8 cellular contexts compared by ENCODE assay signal in genomic region chr6:136791296-136792065, GRCh38. TPM values are rescaled to one million over a fixed set of nuclear protein-coding genes. Genes with fewer than 3 reads are reported as not detected.
A peak's percentile ranks its signal among the peaks of the same experiment; 100 is the strongest.
DNase-seq lines count a peak whose midpoint lies in the region; ATAC-seq lines count a peak whose summit lies in the region.

No MANE protein-coding gene starts in this region.

- ATAC-seq in GM19467 (IDR thresholded peaks at IDR 0.05; ENCODE audit: unreplicated experiment), result peak; percentile 37
- peak; percentile 27 to 28 for ATAC-seq in activated naive CD4-positive, alpha-beta T cell treated with anti-CD3 and anti-CD28 coated beads, Interleukin-2, amount 50 U/mL, for 72 hours

- peak overlapping the region; percentile 15; the same call in 1 of the 2 replicates for H3K27ac ChIP-seq in SJSA1

- peaks cover 13% of the 10 kb centered on the region for H3K36me3 ChIP-seq in SJSA1

- no peaks in the 10 kb centered on the region for H3K9me3 Mint-ChIP-seq in activated naive CD4-positive, alpha-beta T cell treated with anti-CD3 and anti-CD28 coated beads, Interleukin-2, amount 50 U/mL, for 72 hours

- peaks cover 0 to 10% of the 10 kb centered on the region in 2 donors for H3K36me3 Mint-ChIP-seq in activated naive CD4-positive, alpha-beta T cell treated with anti-CD3 and anti-CD28 coated beads, Interleukin-2, amount 50 U/mL, for 72 hours

- H3K27me3 ChIP-seq in SJSA1 (replicated peaks), result no peaks in the 10 kb centered on the region

- intact Hi-C loops in cardiac septum (cut with DNase I), result loop anchor here (2.0 to 5.0 kb wide), 2 partner anchors 79 to 209 kb away; no protein-coding TSS in a partner anchor

- peaks cover 49% of the 10 kb centered on the region for H3K4me1 ChIP-seq in SJSA1 (replicated peaks)

- H3K27ac Mint-ChIP-seq in activated naive CD4-positive, alpha-beta T cell treated with anti-CD3 and anti-CD28 coated beads, Interleukin-2, amount 50 U/mL, for 72 hours, result peak overlapping the region; percentile 56 to 88

- H3K4me3 ChIP-seq in SJSA1, result peak overlapping the region; percentile 76

- H3K9me3 ChIP-seq in SJSA1 (replicated peaks), result no peaks in the 10 kb centered on the region

- DNase-seq in DMS114 treated with DMSO at 0.1 percent for 48 hours (lab: John Stamatoyannopoulos, UW; ENCODE audit: unreplicated experiment) (peak; percentile 1), HK-2 (ENCODE audit: unreplicated experiment) (peak; percentile 49), SJSA1 (ENCODE audit: low read depth in 1 of 2, low spot score in 2 of 2) (peak; percentile 53 to 60), cardiac septum (ENCODE audit: low spot score) (peak; percentile 91), pons (ENCODE audit: low spot score) (peak; percentile 40), GM19240 (ENCODE audit: insufficient read length, low spot score) (no peak)
- DNase-seq in activated naive CD4-positive, alpha-beta T cell treated with anti-CD3 and anti-CD28 coated beads, Interleukin-2, amount 50 U/mL, for 72 hours (ENCODE audit: low spot score in 2 of 2), result peak; percentile 52 to 65

RNA-seq across cellular contexts. Expression of gene MAP3K5, which starts 0.8 kb away (rescaled TPM):
- total RNA-seq in SJSA1 (2014; rRNA removed; shearing (Covaris generic)), result 8.3 and 10.7 TPM in 2 replicates
- total RNA-seq in activated naive CD4-positive, alpha-beta T cell treated with anti-CD3 and anti-CD28 coated beads, Interleukin-2, amount 50 U/mL, for 72 hours, result 1 to 10 TPM; 8.7 to 9.0 TPM
- 17.6 TPM for total RNA-seq in cardiac septum

RNA-seq across cellular contexts. Expression of gene PEX7, which starts 30.9 kb away (rescaled TPM):
- total RNA-seq in SJSA1 (2014; rRNA removed; shearing (Covaris generic)), result 4.6 and 11.4 TPM in 2 replicates
- total RNA-seq in activated naive CD4-positive, alpha-beta T cell treated with anti-CD3 and anti-CD28 coated beads, Interleukin-2, amount 50 U/mL, for 72 hours, result 1 to 10 TPM; 4.2 to 6.1 TPM
- 13.2 TPM for total RNA-seq in cardiac septum
